16 cellular contexts compared by ENCODE assay signal in the genomic region with DNA sequence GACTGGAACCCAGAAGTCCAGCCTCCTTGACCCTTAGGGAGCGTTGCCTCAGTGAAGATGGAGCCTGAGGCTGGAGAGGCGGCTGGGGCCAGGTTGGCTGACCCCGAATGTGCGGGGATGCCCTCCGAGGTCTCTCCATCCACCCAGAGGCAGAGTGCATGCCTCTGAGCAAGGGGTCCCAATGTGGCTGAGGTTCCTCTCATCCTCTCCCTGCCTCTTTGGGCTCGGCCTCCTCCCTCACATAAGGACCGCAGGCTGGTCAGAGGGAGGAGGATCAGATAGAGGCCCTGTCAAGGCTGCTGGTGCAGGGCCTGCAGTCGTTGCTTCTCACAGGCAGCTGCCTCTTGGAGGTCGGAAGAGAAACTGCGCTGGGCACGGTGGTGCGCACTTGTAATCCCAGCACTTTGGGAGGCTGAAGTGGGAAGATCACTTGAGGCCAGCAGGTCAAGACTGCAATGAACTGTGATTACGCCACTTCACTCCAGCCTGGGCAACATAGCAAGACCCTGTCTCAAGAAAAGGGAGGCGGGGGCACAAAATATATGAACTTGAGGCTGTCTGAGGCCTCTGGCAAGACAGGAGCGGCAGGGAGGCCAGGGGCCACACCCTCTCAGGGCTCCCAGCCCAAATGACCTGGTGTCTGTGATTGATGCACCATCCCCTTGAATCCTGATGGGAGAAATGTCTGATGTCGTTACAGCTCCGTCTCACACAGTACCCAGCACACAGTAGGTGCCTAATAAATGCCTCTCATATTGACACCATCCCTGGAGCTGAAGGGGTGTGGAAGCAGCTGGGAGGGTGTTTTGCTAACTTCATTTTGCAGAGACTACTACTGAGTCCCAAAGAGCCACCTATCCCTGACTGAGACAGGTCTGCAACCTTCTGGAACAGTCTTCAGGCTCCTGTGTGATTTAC.
DNase-seq lines count a peak whose midpoint lies in the region; ATAC-seq and TF ChIP-seq lines count a peak whose summit lies in the region.
"Had no signal": no experiment of that assay in that cellular context is flagged by ENCODE, and none has a peak within 500 bp of the region (broad histone marks: within the 10 kb centered on the region; RNA-seq: fewer than 3 reads in every experiment).

No MANE protein-coding gene starts in this region.

- TF ChIP-seq CTCF in CD8-positive, alpha-beta T cell (IDR thresholded peaks at IDR 0.05) = no peak
- no peak for TF ChIP-seq CTCF in WTC11 (IDR thresholded peaks at IDR 0.05)
- TF ChIP-seq CTCF in left ventricle myocardium inferior (IDR thresholded peaks at IDR 0.05; ENCODE audit: borderline replicate concordance) = no peak

- CTCF ChIA-PET in CD8-positive, alpha-beta T cell (lab: Charles Lee) = interaction anchor here (0.6 to 1.6 kb wide), 8 partner anchors 87 to 326 kb away, joined by 3 to 7 read pairs (median 3); no protein-coding TSS in a partner anchor
- CTCF ChIA-PET in WTC11 (lab: Charles Lee) = interaction anchor here (0.6 to 14.8 kb wide), 23 partner anchors 12 to 324 kb away, joined by 3 to 229 read pairs (median 4); no protein-coding TSS in a partner anchor

- H3K27ac Mint-ChIP-seq in CD8-positive, alpha-beta T cell = no peak overlapping the region
- H3K27ac Mint-ChIP-seq in WTC11 = no peak overlapping the region

- H3K36me3 Mint-ChIP-seq in CD8-positive, alpha-beta T cell = no peaks in the 10 kb centered on the region
- H3K36me3 Mint-ChIP-seq in WTC11 = no peaks in the 10 kb centered on the region

- H3K14ac ChIP-seq in neuronal stem cell (ENCODE audit: low read length) = peak overlapping the region; percentile 78

- intact Hi-C loops in CD8-positive, alpha-beta T cell (cut with DNase I, micrococcal nuclease) = loop anchor here (1.0 to 5.0 kb wide), 5 partner anchors 90 to 325 kb away; no protein-coding TSS in a partner anchor
- intact Hi-C loops in left ventricle myocardium inferior (cut with micrococcal nuclease) = no loop called here

- peak overlapping the region; percentile 73 for H2BK12ac ChIP-seq in neuronal stem cell (ENCODE audit: low read length)

- no peaks in the 10 kb centered on the region for H3K9me3 Mint-ChIP-seq in CD8-positive, alpha-beta T cell
- H3K9me3 Mint-ChIP-seq in WTC11 = peaks cover 7% of the 10 kb centered on the region; the same call in 1 of the 2 replicates

- POLR2A ChIA-PET in CD8-positive, alpha-beta T cell (lab: Charles Lee) = no interaction called here
- POLR2A ChIA-PET in WTC11 (lab: Charles Lee) = no interaction called here

- H3K27me3 ChIP-seq in CD8-positive, alpha-beta T cell (ENCODE audit: insufficient read depth, low read length) = no peaks in the 10 kb centered on the region
- no peaks in the 10 kb centered on the region for H3K27me3 ChIP-seq in left ventricle myocardium inferior (ENCODE audit: low read depth)
- H3K27me3 ChIP-seq in neuronal stem cell (ENCODE audit: control insufficient read depth in 3 of 3, insufficient read depth in 3 of 3, low read depth in 1 of 3, low read length in 3 of 3) = no peaks in the 10 kb centered on the region
- H3K27me3 ChIP-seq: SJSA1, stomach had no signal

- ATAC-seq in CD8-positive, alpha-beta T cell = peak; percentile 17
- ATAC-seq in WTC11 (no peak), GM21529 (IDR thresholded peaks at IDR 0.05; ENCODE audit: unreplicated experiment) (no peak), GM21360 (IDR thresholded peaks at IDR 0.05; ENCODE audit: unreplicated experiment) (no peak)

- H3K4me3 Mint-ChIP-seq in CD8-positive, alpha-beta T cell = no peak overlapping the region
- no peak overlapping the region for H3K4me3 Mint-ChIP-seq in WTC11

- H2AFZ ChIP-seq in neuronal stem cell (ENCODE audit: low read length) = no peak overlapping the region

- WGBS in neuronal stem cell (ENCODE audit: extremely low coverage in 2 of 2, insufficient read length in 2 of 2, insufficient replicate concordance in 1 of 2), 2 donors = no CpG with 5 or more reads among the region's 17 CpGs

- H3K27me3 Mint-ChIP-seq in CD8-positive, alpha-beta T cell (ENCODE audit: low read depth) = peaks cover 3% of the 10 kb centered on the region
- no peaks in the 10 kb centered on the region for H3K27me3 Mint-ChIP-seq in WTC11 (ENCODE audit: low read depth)

- H3K4me3 ChIP-seq in CD8-positive, alpha-beta T cell (ENCODE audit: low read depth, low read length) = no peak overlapping the region
- H3K4me3 ChIP-seq in left ventricle myocardium inferior (no peak overlapping the region), neuronal stem cell (ENCODE audit: low read length in 2 of 2) (no peak overlapping the region)
- H3K4me3 ChIP-seq: coronary artery, SJSA1, smooth muscle cell, stomach had no signal

- peak overlapping the region; percentile 49 for H3K23ac ChIP-seq in neuronal stem cell (ENCODE audit: low read depth, low read length, poor library complexity)

- H2BK120ac ChIP-seq in neuronal stem cell (ENCODE audit: low read depth, low read length) = no peak overlapping the region

- H3K18ac ChIP-seq in neuronal stem cell (ENCODE audit: low read length) = peak overlapping the region; percentile 16

- no peak overlapping the region for H3K27ac ChIP-seq in CD8-positive, alpha-beta T cell (ENCODE audit: low read depth, low read length)
- H3K27ac ChIP-seq in left ventricle myocardium inferior (replicated peaks) (no peak overlapping the region), neuronal stem cell (replicated peaks; ENCODE audit: low read length) (no peak overlapping the region)
- H3K27ac ChIP-seq: coronary artery, KMS-11, SJSA1 had no signal

- no peaks in the 10 kb centered on the region for H3K79me1 ChIP-seq in neuronal stem cell (ENCODE audit: low read depth, low read length)

- H4K91ac ChIP-seq in neuronal stem cell (ENCODE audit: low read depth, low read length, poor library complexity) = no peak overlapping the region

- H3K4ac ChIP-seq in neuronal stem cell (ENCODE audit: low read length) = no peak overlapping the region

- H3K4me2 ChIP-seq in neuronal stem cell (ENCODE audit: insufficient read depth, low read length, poor library complexity, severe bottlenecking) = no peak overlapping the region
- H3K4me2 ChIP-seq: KMS-11 had no signal

- no peak overlapping the region for H4K8ac ChIP-seq in neuronal stem cell (ENCODE audit: low read depth, low read length)

- DNase-seq in CD8-positive, alpha-beta T cell = peak in 1 of 7 experiments; percentile 42
- DNase-seq in WTC11 (ENCODE audit: low spot score) (peak; percentile 7), left ventricle myocardium inferior (peak; percentile 7), neuronal stem cell (ENCODE audit: low spot score) (no peak), NOMO-1 treated with dmso at 0.1 percent for 144 hours (lab: John Stamatoyannopoulos, UW; ENCODE audit: unreplicated experiment) (no peak), NCI-H510A (lab: John Stamatoyannopoulos, UW) (no peak)
- DNase-seq: AML-193, midbrain, NCI-H1105 had no signal

- H2BK15ac ChIP-seq in neuronal stem cell (ENCODE audit: low read length) = peak overlapping the region; percentile 93

- H3K4me1 ChIP-seq in CD8-positive, alpha-beta T cell (ENCODE audit: insufficient read depth, low read length) = no peaks in the 10 kb centered on the region
- H3K4me1 ChIP-seq in left ventricle myocardium inferior = peaks cover 37% of the 10 kb centered on the region
- H3K4me1 ChIP-seq in neuronal stem cell (ENCODE audit: control insufficient read depth in 2 of 2, insufficient read depth in 1 of 2, low read depth in 1 of 2, low read length in 2 of 2) = peaks cover 5 to 34% of the 10 kb centered on the region in 2 donors

- H3K9ac ChIP-seq in neuronal stem cell (ENCODE audit: low read depth, low read length, poor library complexity) = no peak overlapping the region
- H3K9ac ChIP-seq: KMS-11 had no signal

- no peaks in the 10 kb centered on the region for H3K4me1 Mint-ChIP-seq in CD8-positive, alpha-beta T cell (ENCODE audit: low read depth)
- peaks cover 40% of the 10 kb centered on the region for H3K4me1 Mint-ChIP-seq in WTC11

- H3K9me3 ChIP-seq in CD8-positive, alpha-beta T cell (ENCODE audit: low read length) = no peaks in the 10 kb centered on the region
- H3K9me3 ChIP-seq in left ventricle myocardium inferior (replicated peaks) (no peaks in the 10 kb centered on the region), neuronal stem cell (replicated peaks in 1 of 2; ENCODE audit: control insufficient read depth in 2 of 2, insufficient read depth in 1 of 2, low read depth in 1 of 2, low read length in 2 of 2) (no peaks in the 10 kb centered on the region)
- H3K9me3 ChIP-seq: SJSA1, stomach had no signal

- no peaks in the 10 kb centered on the region for H3K36me3 ChIP-seq in CD8-positive, alpha-beta T cell (ENCODE audit: insufficient read depth, low read length)
- no peaks in the 10 kb centered on the region for H3K36me3 ChIP-seq in left ventricle myocardium inferior
- no peaks in the 10 kb centered on the region for H3K36me3 ChIP-seq in neuronal stem cell (replicated peaks in 1 of 2; ENCODE audit: control insufficient read depth in 2 of 2, insufficient read depth in 2 of 2, low read length in 2 of 2)
- H3K36me3 ChIP-seq: stomach had no signal

- no peak overlapping the region for H2BK5ac ChIP-seq in neuronal stem cell (ENCODE audit: low read length)

- H2AK5ac ChIP-seq in neuronal stem cell (ENCODE audit: low read depth, low read length) = peak overlapping the region; percentile 95

TF ChIP-seq in WTC11, 78 proteins besides CTCF, POLR2A, EP300 and RAD21:
- TF ChIP-seq ZNF317 (CRISPR knock-in tag; IDR thresholded peaks at IDR 0.05; ENCODE audit: borderline replicate concordance, low read depth) = no peak
- TF ChIP-seq ZNF281 (CRISPR knock-in tag; IDR thresholded peaks at IDR 0.05) = no peak
- no peak for TF ChIP-seq ZNF138 (CRISPR knock-in tag; conservative IDR thresholded peaks at IDR 0.05)
- TF ChIP-seq ZNF121 (CRISPR knock-in tag; IDR thresholded peaks at IDR 0.05) = peak; percentile 85; the same call in 1 of the 2 replicates

Comparison
In these comparisons a context has a peak if more than half of its experiments do, and no peak if none do; other contexts are left out.
1. DNase-seq: peak in WTC11 (single experiment) and left ventricle myocardium inferior (single experiment); none in neuronal stem cell (single experiment), NOMO-1 treated with dmso at 0.1 percent for 144 hours (single experiment) and NCI-H510A (single experiment).